ENCODE assay signal across 20 cellular contexts in the genomic region with DNA sequence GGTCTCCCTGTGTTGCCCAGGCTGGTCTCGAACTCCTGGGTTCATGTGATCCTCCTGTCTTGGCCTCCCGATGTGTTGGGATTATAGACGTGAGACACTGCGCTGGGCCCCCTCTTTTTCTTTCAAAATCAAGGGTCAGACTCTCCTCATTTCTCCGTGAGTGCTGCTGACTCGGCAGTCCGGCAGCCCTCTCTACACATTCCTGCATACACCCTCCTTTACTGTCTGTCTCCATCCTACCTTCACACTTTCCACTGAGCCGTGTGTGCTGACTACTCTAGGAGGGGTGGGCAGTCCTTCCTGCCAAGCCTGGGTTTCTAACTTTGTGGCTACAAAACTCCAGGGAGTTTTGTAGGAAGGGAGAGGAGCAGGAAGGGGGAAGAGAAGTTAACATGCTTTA.
DNase-seq lines count a peak whose midpoint lies in the region; ATAC-seq, FAIRE-seq and TF ChIP-seq lines count a peak whose summit lies in the region.
"Had no signal": no experiment of that assay in that cellular context is flagged by ENCODE, and none has a peak within 500 bp of the region (broad histone marks: within the 10 kb centered on the region; RNA-seq: fewer than 3 reads in every experiment).

No MANE protein-coding gene starts in this region.

- WGBS in A549 (ENCODE audit: missing lambda C conversion rate): 90% methylated on average over 8 of the region's 8 CpGs
- WGBS in K562 (ENCODE audit: insufficient coverage, low coverage, missing lambda C conversion rate): 83% methylated on average over 6 of the region's 8 CpGs
- WGBS in gastroesophageal sphincter (ENCODE audit: low coverage in 1 of 2), 2 donors: no CpG with 5 or more reads among the region's 8 CpGs

- no peak overlapping the region for H2AFZ ChIP-seq in K562 (ENCODE audit: low read depth, low read length)

- FAIRE-seq in A549 (lab: Jason Lieb, UNC) (no peak), K562 (lab: Jason Lieb, UNC) (no peak), H54 (lab: Jason Lieb, UNC) (no peak), urothelium cell line (lab: Jason Lieb, UNC) (no peak)
- FAIRE-seq: G401.6 had no signal

- peaks cover 41% of the 10 kb centered on the region for H3K4me1 Mint-ChIP-seq in nephron

- CTCF ChIA-PET in A549 (lab: Yijun Ruan, JAX) (interaction anchor here (0.9 kb wide), 1 partner anchor 10 kb away, joined by 4 read pairs; no protein-coding TSS in a partner anchor), K562 (lab: Yijun Ruan, JAX; ENCODE audit: low intra/inter-chr PET ratio) (no interaction called here)

- H3K27me3 Mint-ChIP-seq in nephron (ENCODE audit: low read depth): no peaks in the 10 kb centered on the region

- H3K27me3 ChIP-seq in K562 (ENCODE audit: control insufficient read depth in 2 of 2, insufficient read depth in 2 of 2, low read length in 2 of 2): no peaks in the 10 kb centered on the region
- no peaks in the 10 kb centered on the region for H3K27me3 ChIP-seq in gastroesophageal sphincter

- POLR2A ChIA-PET in A549 (lab: Yijun Ruan, JAX): no interaction called here
- POLR2A ChIA-PET in K562 (lab: Yijun Ruan, JAX): interaction anchor here (0.6 to 0.8 kb wide), 2 partner anchors 81 to 149 kb away, joined by 3 to 4 read pairs; no protein-coding TSS in a partner anchor

- H3K36me3 Mint-ChIP-seq in nephron (ENCODE audit: low read depth): peaks cover 38% of the 10 kb centered on the region

- no peaks in the 10 kb centered on the region for H4K20me1 ChIP-seq in K562 (replicated peaks; ENCODE audit: control insufficient read depth, insufficient read depth, low read length)

- BruUV-seq in K562 (replicated peaks; lab: Mats Ljungman, UMichigan): no TSS peak

- no peaks in the 10 kb centered on the region for H3K9me1 ChIP-seq in K562 (ENCODE audit: control insufficient read depth, insufficient read depth, low read length)

- intact Hi-C loops in K562 (cut with micrococcal nuclease): no loop called here

- H3K9me3 Mint-ChIP-seq in nephron: peaks cover 3% of the 10 kb centered on the region
- H3K9me3 Mint-ChIP-seq: CD8-positive, alpha-beta T cell had no signal

- H3K9me3 ChIP-seq in A549: peaks cover 8% of the 10 kb centered on the region; the same call in 2 of the 3 replicates
- no peaks in the 10 kb centered on the region for H3K9me3 ChIP-seq in K562 (replicated peaks; ENCODE audit: control insufficient read depth, insufficient read depth, low read depth, low read length)
- H3K9me3 ChIP-seq in gastroesophageal sphincter: no peaks in the 10 kb centered on the region

- in situ Hi-C loops in K562 (cut with MboI): no loop called here

- H3K9ac ChIP-seq in K562 (ENCODE audit: insufficient read depth in 1 of 2, low read depth in 2 of 2, low read length in 2 of 2): no peak overlapping the region

- H3K36me3 ChIP-seq in K562 (ENCODE audit: control insufficient read depth, insufficient read depth, low read length): 0 out of 3 replicates have a peak, but pooled peaks cover 3% of the 10 kb centered on the region
- H3K36me3 ChIP-seq in gastroesophageal sphincter: peaks cover 0 to 60% of the 10 kb centered on the region in 2 donors

- H3K4me2 ChIP-seq in A549 (no peak overlapping the region), K562 (ENCODE audit: insufficient read depth, low read length) (no peak overlapping the region)

- H3K79me2 ChIP-seq in K562 (ENCODE audit: control insufficient read depth, insufficient read depth, low read length): no peaks in the 10 kb centered on the region

- H3K4me3 ChIP-seq in A549: no peak overlapping the region
- no peak overlapping the region for H3K4me3 ChIP-seq in K562
- H3K4me3 ChIP-seq in gastroesophageal sphincter: no peak overlapping the region
- H3K4me3 ChIP-seq: SK-N-MC had no signal

- TF ChIP-seq EP300 in A549 (IDR thresholded peaks at IDR 0.05) (no peak), K562 (IDR thresholded peaks at IDR 0.05; ENCODE audit: low read length) (no peak), gastroesophageal sphincter (IDR thresholded peaks at IDR 0.05) (no peak)

- H3K4me3 Mint-ChIP-seq in nephron: no peak overlapping the region

- TF ChIP-seq POLR2A in A549 (IDR thresholded peaks at IDR 0.05; ENCODE audit: low read length): no peak
- TF ChIP-seq POLR2A in K562 (conservative IDR thresholded peaks at IDR 0.05): no peak
- TF ChIP-seq POLR2A in H54 (IDR thresholded peaks at IDR 0.05; ENCODE audit: low read depth, low read length): no peak
- TF ChIP-seq POLR2A in gastroesophageal sphincter (IDR thresholded peaks at IDR 0.05): no peak

- peak overlapping the region in 1 of 2 experiments; percentile 56; a peak in 2 of 6 replicates for H3K27ac ChIP-seq in A549
- H3K27ac ChIP-seq in K562 (ENCODE audit: extremely low read depth, low read depth, low read length): no peak overlapping the region
- no peak overlapping the region for H3K27ac ChIP-seq in gastroesophageal sphincter
- H3K27ac ChIP-seq: SK-N-MC had no signal

- TF ChIP-seq CTCF in A549 (IDR thresholded peaks at IDR 0.05) (no peak), K562 (IDR thresholded peaks at IDR 0.05 in 2 of 3, conservative IDR thresholded peaks at IDR 0.05 in 1 of 3; ENCODE audit: insufficient read depth in 2 of 3, low read depth in 1 of 3, low read length in 3 of 3) (no peak), nephron (IDR thresholded peaks at IDR 0.05; ENCODE audit: unreplicated experiment in 3 of 3) (no peak), gastroesophageal sphincter (IDR thresholded peaks at IDR 0.05) (no peak)

- TF ChIP-seq RAD21 in A549 (conservative IDR thresholded peaks at IDR 0.05 in 1 of 2, IDR thresholded peaks at IDR 0.05 in 1 of 2) (no peak), K562 (CRISPR knock-in tag; conservative IDR thresholded peaks at IDR 0.05 in 1 of 2, IDR thresholded peaks at IDR 0.05 in 1 of 2) (no peak)

- H3K4me1 ChIP-seq in A549 (no peaks in the 10 kb centered on the region), K562 (replicated peaks in 1 of 2; ENCODE audit: control insufficient read depth in 2 of 2, insufficient read depth in 2 of 2, low read length in 2 of 2) (no peaks in the 10 kb centered on the region), gastroesophageal sphincter (no peaks in the 10 kb centered on the region)

- ATAC-seq in A549 (no peak), K562 (no peak), gastroesophageal sphincter (no peak)
- ATAC-seq: CD8-positive, alpha-beta T cell; Panc1 had no signal

- peak overlapping the region; percentile 15 to 81 (median 65) for H3K27ac Mint-ChIP-seq in nephron
- H3K27ac Mint-ChIP-seq: CD8-positive, alpha-beta T cell had no signal

- DNase-seq in A549 (ENCODE audit: low read depth in 1 of 2, low spot score in 1 of 2) (no peak), ELF-1 (ENCODE audit: low read depth, low spot score) (peak; percentile 27), K562 (ENCODE audit: extremely low read depth in 1 of 4, low spot score in 3 of 4) (no peak), H54 (ENCODE audit: insufficient read length, low spot score) (no peak), urothelium cell line (ENCODE audit: low spot score) (no peak), AG08396 (ENCODE audit: low spot score) (no peak)
- DNase-seq: CD8-positive, alpha-beta T cell; DMS79 treated with DMSO at 0.1 percent for 48 hours; Kasumi-1; MM.1S; NCI-H1092 treated with DMSO at 0.1 percent for 48 hours; NCI-H1694; NCI-H2107; NCI-H2227 treated with DMSO at 0.1 percent for 48 hours; NCI-H524 had no signal

TF ChIP-seq in A549, 52 proteins besides CTCF, POLR2A, EP300 and RAD21:
- TF ChIP-seq, protein P1, sequence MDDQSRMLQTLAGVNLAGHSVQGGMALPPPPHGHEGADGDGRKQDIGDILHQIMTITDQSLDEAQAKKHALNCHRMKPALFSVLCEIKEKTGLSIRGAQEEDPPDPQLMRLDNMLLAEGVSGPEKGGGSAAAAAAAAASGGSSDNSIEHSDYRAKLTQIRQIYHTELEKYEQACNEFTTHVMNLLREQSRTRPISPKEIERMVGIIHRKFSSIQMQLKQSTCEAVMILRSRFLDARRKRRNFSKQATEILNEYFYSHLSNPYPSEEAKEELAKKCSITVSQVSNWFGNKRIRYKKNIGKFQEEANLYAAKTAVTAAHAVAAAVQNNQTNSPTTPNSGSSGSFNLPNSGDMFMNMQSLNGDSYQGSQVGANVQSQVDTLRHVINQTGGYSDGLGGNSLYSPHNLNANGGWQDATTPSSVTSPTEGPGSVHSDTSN (IDR thresholded peaks at IDR 0.05): no peak
- peak; percentile 71 for TF ChIP-seq MAFK (IDR thresholded peaks at IDR 0.05; ENCODE audit: partially characterized antibody)
- no peak for TF ChIP-seq GATA3 (IDR thresholded peaks at IDR 0.05; ENCODE audit: borderline replicate concordance)

TF ChIP-seq in K562, 482 proteins besides CTCF, POLR2A, EP300 and RAD21:
- TF ChIP-seq ZNF316 (IDR thresholded peaks at IDR 0.05) (peak; percentile 31; the same call in 1 of the 2 replicates), C11orf30 (IDR thresholded peaks at IDR 0.05; ENCODE audit: low read depth) (peak; percentile 39; the same call in 1 of the 2 replicates)
- TF ChIP-seq, protein P2, sequence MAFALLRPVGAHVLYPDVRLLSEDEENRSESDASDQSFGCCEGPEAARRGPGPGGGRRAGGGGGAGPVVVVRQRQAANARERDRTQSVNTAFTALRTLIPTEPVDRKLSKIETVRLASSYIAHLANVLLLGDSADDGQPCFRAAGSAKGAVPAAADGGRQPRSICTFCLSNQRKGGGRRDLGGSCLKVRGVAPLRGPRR (CRISPR knock-in tag; IDR thresholded peaks at IDR 0.05): no peak
TF ChIP-seq in K562: peak in this region for 2.
